23 cellular contexts compared by ENCODE assay signal in the genomic region with DNA sequence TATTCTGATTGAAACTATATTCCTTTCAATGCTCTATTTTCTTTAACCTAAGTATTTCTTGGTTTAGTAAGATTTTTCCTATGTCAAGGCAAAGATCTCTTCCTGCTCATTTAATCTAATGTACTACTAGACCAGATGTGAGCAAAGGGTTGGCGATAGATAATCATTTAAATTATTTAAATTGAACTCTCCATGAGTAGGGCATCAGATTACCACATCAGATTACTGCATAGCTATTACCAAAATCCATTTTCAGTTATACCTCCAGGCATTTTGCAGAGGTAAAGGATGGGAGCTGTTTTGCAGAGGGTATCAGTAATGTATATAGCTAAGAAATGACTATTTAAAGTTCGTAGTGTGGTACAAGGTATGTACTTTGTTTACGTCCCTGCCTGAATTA.
"Had no signal": no experiment of that assay in that cellular context is flagged by ENCODE, and none has a peak within 500 bp of the region (broad histone marks: within the 10 kb centered on the region; RNA-seq: fewer than 3 reads in every experiment).

No MANE protein-coding gene starts in this region.

- H2AFZ ChIP-seq: neural progenitor cell, parathyroid adenoma had no signal

- H3K79me2 ChIP-seq: parathyroid adenoma had no signal

- H3K4me2 ChIP-seq: neural progenitor cell had no signal

- H3K27ac ChIP-seq: neural progenitor cell, ovary, parathyroid adenoma, psoas muscle, right lobe of liver, sigmoid colon, stomach, thoracic aorta, tibial artery, transverse colon, upper lobe of right lung, uterus had no signal

- H3K36me3 ChIP-seq: neural progenitor cell, ovary, right lobe of liver, sigmoid colon, stomach, thoracic aorta, tibial artery, transverse colon, upper lobe of right lung, uterus had no signal

- FAIRE-seq: small intestine had no signal

- H3K4me1 ChIP-seq: neural progenitor cell, parathyroid adenoma, psoas muscle, right lobe of liver, sigmoid colon, tibial artery, transverse colon, upper lobe of right lung, uterus had no signal

- H3K9me3 ChIP-seq: ovary, right lobe of liver, sigmoid colon, stomach, thoracic aorta, tibial artery, transverse colon, upper lobe of right lung, uterus had no signal

- H3K4me3 ChIP-seq: neural progenitor cell, ovary, psoas muscle, right lobe of liver, sigmoid colon, stomach, thoracic aorta, tibial artery, transverse colon, upper lobe of right lung, uterus had no signal

- H3K9ac ChIP-seq: neural progenitor cell, parathyroid adenoma had no signal

- H3K27me3 ChIP-seq: neural progenitor cell, ovary, right lobe of liver, sigmoid colon, stomach, transverse colon, upper lobe of right lung, uterus had no signal

- DNase-seq: natural killer cell; occipital lobe; ovary; posterior cingulate gyrus; psoas muscle; right cardiac atrium; right lobe of liver; sigmoid colon; small intestine; stimulated activated CD4-positive, alpha-beta T cell treated with anti-CD3 and anti-CD28 coated beads, Interleukin-15, amount 100 ng/mL, for 24 hours; stimulated activated CD4-positive, alpha-beta T cell treated with anti-CD3 and anti-CD28 coated beads, Interleukin-2, amount 100 ng/mL, for 24 hours; stimulated activated CD4-positive, alpha-beta T cell treated with anti-CD3 and anti-CD28 coated beads, Interleukin-2, amount 100 ng/mL, for 48 hours; stimulated activated CD4-positive, alpha-beta T cell treated with anti-CD3 and anti-CD28 coated beads, Interleukin-4, amount 100 ng/mL, for 24 hours; stimulated activated naive B cell treated with anti-CD40 and anti-IgM and Interleukin-4, amounts not matched to agents 10 μg/mL and 1 μg/mL and 100 μg/mL, for 72 hours; stimulated activated naive CD4-positive, alpha-beta T cell treated with Interleukin-2 at 50 U/mL for 16 hours; stomach; tibial artery; transverse colon; upper lobe of right lung; uterus had no signal
